Comparison of ENCODE assay signal across 8 cellular contexts in genomic region chr19:680287-681028, GRCh38. TPM values are rescaled to one million over a fixed set of nuclear protein-coding genes. Genes with fewer than 3 reads are reported as not detected.
DNase-seq lines count a peak whose midpoint lies in the region; ATAC-seq, FAIRE-seq and TF ChIP-seq lines count a peak whose summit lies in the region.

No MANE protein-coding gene starts in this region.

- H3K4me3 ChIP-seq in left ventricle myocardium inferior (peak overlapping the region; percentile 90), psoas muscle (peak overlapping the region; percentile 82)

- H3K27me3 ChIP-seq in left ventricle myocardium inferior (ENCODE audit: low read depth): peaks cover 10% of the 10 kb centered on the region
- peaks cover 0 to 13% (median 11%) of the 10 kb centered on the region in 3 donors for H3K27me3 ChIP-seq in psoas muscle (ENCODE audit: insufficient read depth in 3 of 3, low read length in 2 of 3)

- WGBS in psoas muscle, 3 donors: 0 to 2% (median 1%) methylated on average over 39 to 70 of the region's 70 CpGs

- H3K9me3 ChIP-seq in left ventricle myocardium inferior (replicated peaks) (no peaks in the 10 kb centered on the region), psoas muscle (no peaks in the 10 kb centered on the region)

- FAIRE-seq in GM12892 (lab: Jason Lieb, UNC): peak; percentile 100
- FAIRE-seq in urothelium cell line (lab: Jason Lieb, UNC): peak; percentile 40

- DNase-seq in GM12892 (ENCODE audit: insufficient read length) (peak; percentile 95), NCI-H1436 (lab: John Stamatoyannopoulos, UW) (peak; percentile 96), SW480 (ENCODE audit: low spot score) (peak; percentile 90), amniotic epithelial cell (ENCODE audit: low read depth) (peak; percentile 94), left ventricle myocardium inferior (peak; percentile 100), psoas muscle (peak; percentile 100), urothelium cell line (ENCODE audit: low spot score) (peak; percentile 94)

- peak; percentile 77; the same call in 1 of the 2 replicates for TF ChIP-seq POLR2A in GM12892 (IDR thresholded peaks at IDR 0.05; ENCODE audit: low read depth, low read length)

- peak; percentile 61 for TF ChIP-seq CTCF in left ventricle myocardium inferior (IDR thresholded peaks at IDR 0.05; ENCODE audit: borderline replicate concordance)
- peak; percentile 44 for TF ChIP-seq CTCF in psoas muscle (IDR thresholded peaks at IDR 0.05)

- intact Hi-C loops in left ventricle myocardium inferior (cut with micrococcal nuclease): no loop called here
- intact Hi-C loops in psoas muscle (cut with DNase I): no loop called here

- ATAC-seq in HG02852 (IDR thresholded peaks at IDR 0.05; ENCODE audit: unreplicated experiment) (peak; percentile 72), psoas muscle (peak; percentile 90 to 94 (median 90))

- H3K27ac ChIP-seq in left ventricle myocardium inferior (replicated peaks) (peak overlapping the region; percentile 99), psoas muscle (peak overlapping the region; percentile 87)

- H3K36me3 ChIP-seq in left ventricle myocardium inferior: no peaks in the 10 kb centered on the region
- H3K36me3 ChIP-seq in psoas muscle (ENCODE audit: insufficient read depth in 1 of 2, low read depth in 1 of 2): no peaks in the 10 kb centered on the region

- peaks cover 51% of the 10 kb centered on the region for H3K4me1 ChIP-seq in left ventricle myocardium inferior
- H3K4me1 ChIP-seq in psoas muscle: peaks cover 18% of the 10 kb centered on the region

RNA-seq across cellular contexts. Expression of gene FSTL3, which starts 4.3 kb away (rescaled TPM):
- polyA plus RNA-seq in GM12892 (2012; ENCODE audit: missing spikeins): 22.5 TPM
- 56.1 TPM for total RNA-seq in left ventricle myocardium inferior
- 10 to 100 TPM in 2 of 4 donors, 1 to 10 TPM in 2; 5.4 to 11.5 (median 8.5) TPM for total RNA-seq in psoas muscle
- polyA plus RNA-seq in psoas muscle: 10 to 100 TPM in 1 of 3 donors, 1 to 10 TPM in 2; 4.3 to 30.3 (median 6.1) TPM

RNA-seq across cellular contexts. Expression of gene PRSS57, which starts 14.8 kb away (rescaled TPM):
- not detected for polyA plus RNA-seq in GM12892 (2012; ENCODE audit: missing spikeins)
- total RNA-seq in left ventricle myocardium inferior (not detected), psoas muscle (under 1 TPM in 1 of 4 donors, not detected in 3; 0.25 TPM)
- polyA plus RNA-seq in psoas muscle: under 1 TPM in 1 of 3 donors, not detected in 2; 0.05 TPM

RNA-seq across cellular contexts. Expression of gene RNF126, which starts 17.4 kb away (rescaled TPM):
- 13.0 TPM for polyA plus RNA-seq in GM12892 (2012; ENCODE audit: missing spikeins)
- total RNA-seq in left ventricle myocardium inferior (25.5 TPM), psoas muscle (10 to 100 TPM; 25.2 to 62.9 (median 50.4) TPM)
- 10 to 100 TPM; 48.8 to 72.1 (median 63.3) TPM for polyA plus RNA-seq in psoas muscle

RNA-seq across cellular contexts. Expression of gene PALM, which starts 28.3 kb away (rescaled TPM):
- polyA plus RNA-seq in GM12892 (2012; ENCODE audit: missing spikeins): 0.49 TPM
- total RNA-seq in left ventricle myocardium inferior (26.8 TPM), psoas muscle (10 to 100 TPM in 2 of 4 donors, 1 to 10 TPM in 2; 9.3 to 17.9 (median 10.9) TPM)
- 1 to 10 TPM; 4.9 to 9.6 (median 6.8) TPM for polyA plus RNA-seq in psoas muscle

RNA-seq across cellular contexts. Expression of gene FGF22, which starts 40.8 kb away (rescaled TPM):
- polyA plus RNA-seq in GM12892 (2012; ENCODE audit: missing spikeins): 0.17 TPM
- not detected for total RNA-seq in left ventricle myocardium inferior
- under 1 TPM in 2 of 4 donors, not detected in 2; 0.15 to 0.26 TPM for total RNA-seq in psoas muscle
- under 1 TPM; 0.14 to 0.42 (median 0.16) TPM for polyA plus RNA-seq in psoas muscle

Comparison
In these comparisons a context has a peak if more than half of its experiments do, and no peak if none do; other contexts are left out.
1. Peak in every context shown above with its lines: DNase-seq, ATAC-seq, H3K4me3 ChIP-seq and H3K27ac ChIP-seq.